In the genomic region with DNA sequence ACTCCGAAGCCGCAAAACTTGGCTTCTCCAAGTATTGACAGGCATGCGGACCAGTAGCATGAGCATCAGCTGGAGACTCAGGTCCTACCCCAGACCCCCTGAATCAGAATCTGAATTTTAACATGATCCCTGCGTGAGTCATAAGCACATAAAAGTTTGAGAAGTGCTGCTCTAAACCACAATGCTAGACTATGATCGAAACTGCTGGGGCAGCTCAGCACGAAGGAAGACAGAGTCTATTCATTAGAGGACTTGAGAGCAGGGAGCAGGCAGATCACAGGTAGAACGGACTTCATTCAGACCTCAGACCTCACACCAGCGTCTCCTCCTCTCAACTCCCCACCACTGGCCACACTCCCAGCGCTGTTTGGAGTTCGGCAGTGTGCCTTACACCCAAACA, we compare ENCODE assay signal across 1 cellular context.
TF ChIP-seq lines count a peak whose summit lies in the region.

No MANE protein-coding gene starts in this region.

TF ChIP-seq in HepG2, 621 proteins besides CTCF, POLR2A, EP300 and RAD21:
- TF ChIP-seq, protein P1, sequence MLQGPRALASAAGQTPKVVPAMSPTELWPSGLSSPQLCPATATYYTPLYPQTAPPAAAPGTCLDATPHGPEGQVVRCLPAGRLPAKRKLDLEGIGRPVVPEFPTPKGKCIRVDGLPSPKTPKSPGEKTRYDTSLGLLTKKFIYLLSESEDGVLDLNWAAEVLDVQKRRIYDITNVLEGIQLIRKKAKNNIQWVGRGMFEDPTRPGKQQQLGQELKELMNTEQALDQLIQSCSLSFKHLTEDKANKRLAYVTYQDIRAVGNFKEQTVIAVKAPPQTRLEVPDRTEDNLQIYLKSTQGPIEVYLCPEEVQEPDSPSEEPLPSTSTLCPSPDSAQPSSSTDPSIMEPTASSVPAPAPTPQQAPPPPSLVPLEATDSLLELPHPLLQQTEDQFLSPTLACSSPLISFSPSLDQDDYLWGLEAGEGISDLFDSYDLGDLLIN (CRISPR knock-in tag; IDR thresholded peaks at IDR 0.05; ENCODE audit: borderline replicate concordance): no peak
- TF ChIP-seq ZMAT3 (CRISPR knock-in tag; conservative IDR thresholded peaks at IDR 0.05) (no peak), HNRNPLL (IDR thresholded peaks at IDR 0.05; ENCODE audit: low read depth, low read length, poor library complexity, severe bottlenecking) (no peak), MTA3 (CRISPR knock-in tag; IDR thresholded peaks at IDR 0.05) (no peak), SKIL (CRISPR knock-in tag; IDR thresholded peaks at IDR 0.05; ENCODE audit: borderline replicate concordance) (no peak), AHR (CRISPR knock-in tag; IDR thresholded peaks at IDR 0.05) (no peak), ZNF468 (CRISPR knock-in tag; IDR thresholded peaks at IDR 0.05) (no peak), TRIM24 (CRISPR knock-in tag; IDR thresholded peaks at IDR 0.05) (no peak), FLYWCH1 (CRISPR knock-in tag; IDR thresholded peaks at IDR 0.05) (no peak), XBP1 (CRISPR knock-in tag; IDR thresholded peaks at IDR 0.05) (no peak), NKX3-1 (CRISPR knock-in tag; IDR thresholded peaks at IDR 0.05) (no peak)
